In genomic region chr22:41862160-41862529, GRCh38 we compare ENCODE assay signal across 8 cellular contexts. TPM values are rescaled to one million over a fixed set of nuclear protein-coding genes. Genes with fewer than 3 reads are reported as not detected.
A peak's percentile ranks its signal among the peaks of the same experiment; 100 is the strongest.
DNase-seq lines count a peak whose midpoint lies in the region; ATAC-seq and TF ChIP-seq lines count a peak whose summit lies in the region.

No MANE protein-coding gene starts in this region.

- peaks cover 25% of the 10 kb centered on the region for H3K4me1 Mint-ChIP-seq in type B pancreatic cell (ENCODE audit: unreplicated experiment)

- no peaks in the 10 kb centered on the region for H3K36me3 Mint-ChIP-seq in type B pancreatic cell

- TF ChIP-seq CTCF in type B pancreatic cell (conservative IDR thresholded peaks at IDR 0.05), result no peak

- peak; percentile 35 to 46 for DNase-seq in activated CD4-positive, alpha-beta T cell treated with anti-CD3 and anti-CD28 coated beads, Interleukin-2, amount 50 U/mL, for 4 hours
- peak; percentile 62 for DNase-seq in germinal center (ENCODE audit: low spot score)
- peak in 2 of 3 experiments; percentile 38 to 40 for DNase-seq in stimulated activated CD4-positive, alpha-beta T cell treated with anti-CD3 and anti-CD28 coated beads, TNF-alpha, amount 100 ng/mL, for 24 hours (ENCODE audit: low read depth in 3 of 3)
- no peak for DNase-seq in UCSD-AML1 (lab: John Stamatoyannopoulos, UW; ENCODE audit: unreplicated experiment)
- DNase-seq in head of caudate nucleus, result no peak
- no peak for DNase-seq in type B pancreatic cell (ENCODE audit: extremely low spot score, unreplicated experiment)

- ATAC-seq in GM19395 (IDR thresholded peaks at IDR 0.05; ENCODE audit: unreplicated experiment), result peak; percentile 51
- ATAC-seq in HG03196 (IDR thresholded peaks at IDR 0.05; ENCODE audit: unreplicated experiment), result peak; percentile 38

- intact Hi-C loops in head of caudate nucleus (cut with DNase I), result no loop called here

- no peak overlapping the region for H3K27ac Mint-ChIP-seq in type B pancreatic cell

- no peaks in the 10 kb centered on the region for H3K27me3 Mint-ChIP-seq in type B pancreatic cell

- H3K4me3 Mint-ChIP-seq in type B pancreatic cell, result no peak overlapping the region

- no peaks in the 10 kb centered on the region for H3K9me3 Mint-ChIP-seq in type B pancreatic cell

RNA-seq across cellular contexts. Expression of gene SREBF2, which starts 29.2 kb away (rescaled TPM):
- 110 and 119 TPM in 2 replicates for total RNA-seq in type B pancreatic cell (ENCODE audit: low replicate concordance)

RNA-seq across cellular contexts. Expression of gene SHISA8, which starts 52.7 kb away (rescaled TPM):
- 0.22 and 0.45 TPM in 2 replicates for total RNA-seq in type B pancreatic cell (ENCODE audit: low replicate concordance)

Comparison
In these comparisons a context has a peak if more than half of its experiments do, and no peak if none do; other contexts are left out.
1. DNase-seq: peak in activated CD4-positive, alpha-beta T cell treated with anti-CD3 and anti-CD28 coated beads, Interleukin-2, amount 50 U/mL, for 4 hours (2 of 2), germinal center (single experiment) and stimulated activated CD4-positive, alpha-beta T cell treated with anti-CD3 and anti-CD28 coated beads, TNF-alpha, amount 100 ng/mL, for 24 hours (2 of 3); none in UCSD-AML1 (single experiment), head of caudate nucleus (0 of 42) and type B pancreatic cell (single experiment).